ENCODE assay signal across 19 cellular contexts in the genomic region with DNA sequence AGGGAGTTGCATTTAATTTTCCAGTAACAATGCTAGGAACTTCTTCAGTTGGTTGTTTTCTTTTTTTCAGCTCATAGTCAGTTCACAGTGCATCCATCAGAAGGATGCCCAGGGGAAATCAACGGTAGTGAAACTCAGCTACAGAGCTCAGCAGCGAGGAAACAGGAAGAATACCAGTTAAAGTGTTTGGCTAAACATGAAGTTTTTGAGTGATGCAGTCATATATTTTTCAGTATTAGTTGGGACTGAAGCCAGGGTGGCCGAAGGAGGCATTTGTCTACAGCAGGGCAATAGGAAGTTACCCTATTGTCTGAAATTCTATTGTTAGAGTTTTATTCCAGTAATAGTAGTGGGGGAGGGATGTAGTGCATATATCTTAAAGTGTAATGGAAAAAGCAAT. TPM values are rescaled to one million over a fixed set of nuclear protein-coding genes. Genes with fewer than 3 reads are reported as not detected.
"Had no signal": no experiment of that assay in that cellular context is flagged by ENCODE, and none has a peak within 500 bp of the region (broad histone marks: within the 10 kb centered on the region; RNA-seq: fewer than 3 reads in every experiment).

No MANE protein-coding gene starts in this region.

- H3K36me3 ChIP-seq: lower lobe of right lung, stomach, suprapubic skin, tibial nerve had no signal

- H3K4me1 ChIP-seq: lower lobe of right lung, stomach, suprapubic skin, tibial nerve had no signal

- H3K27me3 ChIP-seq: stomach, suprapubic skin, tibial nerve had no signal

- H3K9me3 ChIP-seq: lower lobe of right lung, mucosa of descending colon, suprapubic skin, tibial nerve had no signal

- H3K4me3 ChIP-seq: lower lobe of right lung, mucosa of descending colon, SK-N-MC, stomach, suprapubic skin, tibial nerve had no signal

- H3K27ac ChIP-seq: lower lobe of right lung, SK-N-MC, stomach, suprapubic skin, tibial nerve had no signal

- DNase-seq: activated CD4-positive, alpha-beta memory T cell treated with anti-CD3 and anti-CD28 coated beads for 36 hours; activated CD4-positive, alpha-beta T cell treated with anti-CD3 and anti-CD28 coated beads for 48 hours; activated naive CD4-positive, alpha-beta T cell treated with Interleukin-2 at 50 U/mL for 16 hours; activated naive CD8-positive, alpha-beta T cell treated with anti-CD3 and anti-CD28 coated beads for 36 hours; activated T-cell treated with anti-CD3 and anti-CD28 coated beads, Interleukin-2, amount 50 U/mL, for 48 hours; amygdala; foreskin fibroblast; hippocampal formation; lower lobe of right lung; mesendoderm; mucosa of descending colon; nephron progenitor cell; nucleus accumbens; stimulated activated CD4-positive, alpha-beta T cell treated with anti-CD3 and anti-CD28 coated beads, Interleukin-1b, Interleukin-23, amount 100 ng/mL, for 48 hours; stomach; T-helper 2 cell had no signal

RNA-seq across cellular contexts. Expression of gene MALRD1, which starts 45.3 kb away (rescaled TPM):
- total RNA-seq: activated CD4-positive, alpha-beta memory T cell treated with anti-CD3 and anti-CD28 coated beads for 36 hours had no signal
